In genomic region chr16:30368792-30369090, GRCh38 we compare ENCODE assay signal across 8 cellular contexts. TPM values are rescaled to one million over a fixed set of nuclear protein-coding genes. Genes with fewer than 3 reads are reported as not detected.
DNase-seq lines count a peak whose midpoint lies in the region; ATAC-seq and TF ChIP-seq lines count a peak whose summit lies in the region.

No MANE protein-coding gene starts in this region.

- no peak for TF ChIP-seq POLR2A in breast epithelium (IDR thresholded peaks at IDR 0.05)

- peak overlapping the region; percentile 88 for H3K4me3 Mint-ChIP-seq in mesothelial cell of epicardium

- H3K27me3 Mint-ChIP-seq in mesothelial cell of epicardium (ENCODE audit: low read depth), result peaks cover 3% of the 10 kb centered on the region

- H3K4me1 ChIP-seq in heart right ventricle (peaks cover 15 to 67% (median 48%) of the 10 kb centered on the region in 9 donors), breast epithelium (peaks cover 0 to 18% of the 10 kb centered on the region in 2 donors), aorta (ENCODE audit: control insufficient read depth in 1 of 2, insufficient read depth in 2 of 2, low read length in 2 of 2) (peaks cover 0 to 4% of the 10 kb centered on the region in 2 donors)

- intact Hi-C loops in heart right ventricle (cut with DNase I), result loop anchor here in 2 of 10 donors (5.0 kb wide), 2 partner anchors 39 to 41 kb away; partner anchors contain the start of gene ZNF771 (in 1 of the 2)
- intact Hi-C loops in left ventricle myocardium superior (cut with micrococcal nuclease), result no loop called here
- intact Hi-C loops in breast epithelium (cut with DNase I; ENCODE audit: low total_unique reads), result no loop called here
- intact Hi-C loops in aorta (cut with DNase I), result no loop called here

- H3K27me3 ChIP-seq in heart right ventricle, result no peaks in the 10 kb centered on the region
- H3K27me3 ChIP-seq in breast epithelium, result no peaks in the 10 kb centered on the region
- no peaks in the 10 kb centered on the region for H3K27me3 ChIP-seq in aorta (ENCODE audit: control insufficient read depth in 1 of 2, insufficient read depth in 2 of 2, low read length in 1 of 2)

- no peak for ATAC-seq in heart right ventricle
- no peak for ATAC-seq in left ventricle myocardium superior
- ATAC-seq in aorta (ENCODE audit: low FRiP score), result no peak
- ATAC-seq in GM21825 (IDR thresholded peaks at IDR 0.05; ENCODE audit: unreplicated experiment), result no peak
- ATAC-seq in GM18502 (IDR thresholded peaks at IDR 0.05; ENCODE audit: poor library complexity, unreplicated experiment), result no peak

- TF ChIP-seq CTCF in heart right ventricle (IDR thresholded peaks at IDR 0.05) (no peak), breast epithelium (IDR thresholded peaks at IDR 0.05) (no peak), mesothelial cell of epicardium (IDR thresholded peaks at IDR 0.05; ENCODE audit: unreplicated experiment) (no peak)

- H3K27ac ChIP-seq in heart right ventricle, result peak overlapping the region in 8 of 10 donors; percentile 21 to 92 (median 86)
- peak overlapping the region; percentile 75 to 97 for H3K27ac ChIP-seq in breast epithelium
- no peak overlapping the region for H3K27ac ChIP-seq in aorta (ENCODE audit: low read depth in 1 of 2, low read length in 2 of 2)

- peaks cover 0 to 32% (median under 1%) of the 10 kb centered on the region in 9 donors for H3K36me3 ChIP-seq in heart right ventricle
- H3K36me3 ChIP-seq in breast epithelium, result no peaks in the 10 kb centered on the region
- no peaks in the 10 kb centered on the region for H3K36me3 ChIP-seq in aorta (ENCODE audit: control insufficient read depth in 1 of 2, insufficient read depth in 2 of 2, low read length in 1 of 2)

- H3K9me3 ChIP-seq in heart right ventricle (no peaks in the 10 kb centered on the region), breast epithelium (no peaks in the 10 kb centered on the region), aorta (ENCODE audit: control insufficient read depth, low read length) (no peaks in the 10 kb centered on the region)

- H3K4me1 Mint-ChIP-seq in mesothelial cell of epicardium, result peaks cover 49% of the 10 kb centered on the region

- H3K4me3 ChIP-seq in heart right ventricle, result peak overlapping the region; percentile 67 to 97 (median 90)
- H3K4me3 ChIP-seq in breast epithelium, result peak overlapping the region; percentile 87 to 98 (median 88)
- peak overlapping the region; percentile 92 for H3K4me3 ChIP-seq in aorta (ENCODE audit: low read length in 2 of 2)

- H3K36me3 Mint-ChIP-seq in mesothelial cell of epicardium, result peaks cover 9% of the 10 kb centered on the region

- no peaks in the 10 kb centered on the region for H3K9me3 Mint-ChIP-seq in mesothelial cell of epicardium

- H3K27ac Mint-ChIP-seq in mesothelial cell of epicardium, result peak overlapping the region; percentile 44

- 6 to 14% methylated on average over 4 of the region's 4 CpGs for WGBS in heart right ventricle, 2 donors
- 5 to 8% methylated on average over 4 of the region's 4 CpGs for WGBS in aorta, 2 donors

- DNase-seq in heart right ventricle (no peak), left ventricle myocardium superior (no peak), breast epithelium (ENCODE audit: low spot score in 2 of 2) (no peak), mesothelial cell of epicardium (ENCODE audit: low spot score in 2 of 2, unreplicated experiment in 2 of 2) (no peak), aorta (no peak), NCI-H1417 (lab: John Stamatoyannopoulos, UW) (no peak)

RNA-seq across cellular contexts. Expression of gene TBC1D10B, which starts 1.6 kb away (rescaled TPM):
- total RNA-seq in heart right ventricle (10 to 100 TPM; 18.0 to 27.7 (median 22.2) TPM), left ventricle myocardium superior (26.4 TPM), breast epithelium (10 to 100 TPM; 19.0 to 22.2 (median 21.0) TPM), mesothelial cell of epicardium (59.6 to 64.1 TPM (median 64.0 TPM) in 3 replicates), aorta (10 to 100 TPM; 30.7 to 38.0 TPM)
- polyA plus RNA-seq in heart right ventricle (10 to 100 TPM; 25.1 to 30.0 TPM), aorta (10 to 100 TPM; 10.3 to 22.2 TPM)

RNA-seq across cellular contexts. Expression of gene MYL11, which starts 5.9 kb away (rescaled TPM):
- total RNA-seq in heart right ventricle (not detected), left ventricle myocardium superior (not detected), breast epithelium (not detected), mesothelial cell of epicardium (1.4 to 4.4 TPM (median 2.8 TPM) in 3 replicates), aorta (not detected)
- polyA plus RNA-seq in heart right ventricle (1 to 10 TPM in 1 of 2 donors, under 1 TPM in 1; 0.41 to 3.7 TPM), aorta (under 1 TPM in 1 of 2 donors, not detected in 1; 0.26 TPM)

RNA-seq across cellular contexts. Expression of gene SEPTIN1, which starts 13.6 kb away (rescaled TPM):
- 1 to 10 TPM in 9 of 10 donors, under 1 TPM in 1; 0.97 to 6.8 (median 1.4) TPM for total RNA-seq in heart right ventricle
- 1 to 10 TPM in 1 of 2 donors, under 1 TPM in 1; 0.78 to 3.4 TPM for polyA plus RNA-seq in heart right ventricle
- total RNA-seq in left ventricle myocardium superior, result 2.5 TPM
- 1 to 10 TPM; 1.3 to 4.6 (median 2.7) TPM for total RNA-seq in breast epithelium
- total RNA-seq in mesothelial cell of epicardium, result 0.86 to 1.6 TPM (median 1.4 TPM) in 3 replicates
- 1 to 10 TPM; 2.8 to 6.1 TPM for total RNA-seq in aorta
- polyA plus RNA-seq in aorta, result 1 to 10 TPM; 1.0 to 2.6 TPM

RNA-seq across cellular contexts. Expression of gene CD2BP2, which starts 13.6 kb away (rescaled TPM):
- total RNA-seq in heart right ventricle (10 to 100 TPM; 34.9 to 48.8 (median 38.8) TPM), left ventricle myocardium superior (29.3 TPM), breast epithelium (10 to 100 TPM; 26.2 to 47.2 (median 38.3) TPM), mesothelial cell of epicardium (63.7 to 63.9 TPM (median 63.9 TPM) in 3 replicates), aorta (10 to 100 TPM; 42.6 to 51.3 TPM)
- polyA plus RNA-seq in heart right ventricle (10 to 100 TPM; 19.9 to 47.7 TPM), aorta (10 to 100 TPM; 23.4 to 51.1 TPM)

RNA-seq across cellular contexts. Expression of gene ZNF48, which starts 26.5 kb away (rescaled TPM):
- total RNA-seq in heart right ventricle (1 to 10 TPM; 3.2 to 6.6 (median 5.4) TPM), left ventricle myocardium superior (5.2 TPM), breast epithelium (1 to 10 TPM; 4.8 to 9.5 (median 6.2) TPM), mesothelial cell of epicardium (24.2 to 25.2 TPM (median 24.8 TPM) in 3 replicates), aorta (1 to 10 TPM; 6.2 to 7.4 TPM)
- polyA plus RNA-seq in heart right ventricle (1 to 10 TPM; 2.2 to 8.0 TPM), aorta (1 to 10 TPM; 3.4 to 4.9 TPM)

Comparison
In these comparisons a context has a peak if more than half of its experiments do, and no peak if none do; other contexts are left out.
1. H3K27ac ChIP-seq: peak in heart right ventricle (8 of 10) and breast epithelium (2 of 2); none in aorta (0 of 2).
2. Peak in every context shown above with its lines, with median percentiles within 50 percentile points of each other: H3K4me3 ChIP-seq.